Comparison of ENCODE assay signal across 8 cellular contexts in genomic region chr16:5034167-5034523, GRCh38. TPM values are rescaled to one million over a fixed set of nuclear protein-coding genes. Genes with fewer than 3 reads are reported as not detected.
DNase-seq lines count a peak whose midpoint lies in the region; ATAC-seq, FAIRE-seq and TF ChIP-seq lines count a peak whose summit lies in the region.

No MANE protein-coding gene starts in this region.

- TF ChIP-seq CTCF in AG04450 (IDR thresholded peaks at IDR 0.05; ENCODE audit: low read depth, low read length): no peak
- TF ChIP-seq CTCF in colonic mucosa (IDR thresholded peaks at IDR 0.05): no peak
- TF ChIP-seq CTCF in natural killer cell (IDR thresholded peaks at IDR 0.05): no peak
- no peak for TF ChIP-seq CTCF in D721Med (IDR thresholded peaks at IDR 0.05; ENCODE audit: insufficient read depth, missing control alignments)
- TF ChIP-seq CTCF in GM20000 (IDR thresholded peaks at IDR 0.05; ENCODE audit: extremely low read depth, missing control alignments): no peak

- H3K27me3 ChIP-seq in AG04450 (ENCODE audit: control insufficient read depth, insufficient read depth, low read length) (no peaks in the 10 kb centered on the region), colonic mucosa (no peaks in the 10 kb centered on the region)

- no peak for FAIRE-seq in D721Med (lab: Jason Lieb, UNC)

- H3K9me3 Mint-ChIP-seq in natural killer cell: no peaks in the 10 kb centered on the region

- POLR2A ChIA-PET in AG04450 (lab: Yijun Ruan, JAX): interaction anchor here (0.7 to 1.4 kb wide), 6 partner anchors 14 to 300 kb away, joined by 3 to 6 read pairs (median 4); partner anchors contain the start of genes ALG1, ANKS3, DNAAF8 and SEC14L5

- H3K9ac ChIP-seq in colonic mucosa (ENCODE audit: low read depth in 2 of 2, low read length in 2 of 2): peak overlapping the region in 1 of 2 donors; percentile 76

- no peaks in the 10 kb centered on the region for H3K36me3 Mint-ChIP-seq in natural killer cell

- H3K27ac Mint-ChIP-seq in natural killer cell: peak overlapping the region; percentile 80 to 88

- H3K4me1 ChIP-seq in colonic mucosa: peaks cover 7% of the 10 kb centered on the region

- DNase-seq in AG04450 (ENCODE audit: low read depth, low spot score): no peak
- no peak for DNase-seq in colonic mucosa
- DNase-seq in natural killer cell: no peak
- DNase-seq in D721Med (ENCODE audit: insufficient read length, low spot score): no peak
- no peak for DNase-seq in NCI-H510A treated with DMSO at 0.1 percent for 48 hours (lab: John Stamatoyannopoulos, UW)
- DNase-seq in NCI-H1694 (lab: John Stamatoyannopoulos, UW): no peak
- no peak for DNase-seq in GM20000 (ENCODE audit: low spot score)

- H3K4me3 ChIP-seq in AG04450 (ENCODE audit: low read depth, low read length): peak overlapping the region; percentile 80
- H3K4me3 ChIP-seq in colonic mucosa: peak overlapping the region; percentile 100

- intact Hi-C loops in colonic mucosa (cut with DNase I): no loop called here
- intact Hi-C loops in natural killer cell (cut with micrococcal nuclease): loop anchor here (10.0 kb wide), 1 partner anchor 61 kb away; the partner anchor contains the start of gene EEF2KMT

- H3K4me1 Mint-ChIP-seq in natural killer cell: peaks cover 14 to 20% of the 10 kb centered on the region in 2 donors

- no peaks in the 10 kb centered on the region for H3K9me3 ChIP-seq in AG04450 (ENCODE audit: control insufficient read depth, insufficient read depth, low read length)
- H3K9me3 ChIP-seq in KOPT-K1 (ENCODE audit: insufficient read depth, low read length, poor library complexity, severe bottlenecking): no peaks in the 10 kb centered on the region
- no peaks in the 10 kb centered on the region for H3K9me3 ChIP-seq in colonic mucosa

- no peaks in the 10 kb centered on the region for H3K27me3 Mint-ChIP-seq in natural killer cell (ENCODE audit: low read depth in 2 of 2)

- no peak overlapping the region for H3K27ac ChIP-seq in AG04450 (ENCODE audit: low read depth, low read length)
- H3K27ac ChIP-seq in KOPT-K1 (ENCODE audit: low read depth, low read length, poor library complexity, severe bottlenecking): peak overlapping the region; percentile 28
- peak overlapping the region; percentile 73 for H3K27ac ChIP-seq in colonic mucosa

- no peak for ATAC-seq in natural killer cell

- peak overlapping the region; percentile 92 for H3K4me3 Mint-ChIP-seq in natural killer cell

- CTCF ChIA-PET in AG04450 (lab: Charles Lee): interaction anchor here (0.6 kb wide), 2 partner anchors 9 to 181 kb away, joined by 3 to 4 read pairs; no protein-coding TSS in a partner anchor

- H3K36me3 ChIP-seq in KOPT-K1 (ENCODE audit: insufficient read depth, low read length): no peaks in the 10 kb centered on the region
- H3K36me3 ChIP-seq in colonic mucosa: no peaks in the 10 kb centered on the region

RNA-seq across cellular contexts. Expression of gene NAGPA, which starts 0.4 kb away (rescaled TPM):
- polyA plus RNA-seq in AG04450 (2011; rRNA removed): 7.9 and 8.9 TPM in 2 replicates
- 5.7 and 8.4 TPM in 2 replicates for polyA minus RNA-seq in AG04450 (2011; rRNA and poly(A)+ RNA removed)
- total RNA-seq in colonic mucosa (10 to 100 TPM; 18.6 to 20.6 TPM), natural killer cell (10 to 100 TPM; 14.7 to 27.8 (median 23.0) TPM)

RNA-seq across cellular contexts. Expression of gene C16orf89, which starts 31.6 kb away (rescaled TPM):
- 1.2 and 1.3 TPM in 2 replicates for polyA plus RNA-seq in AG04450 (2011; rRNA removed)
- not detected in 2 replicates for polyA minus RNA-seq in AG04450 (2011; rRNA and poly(A)+ RNA removed)
- 1 to 10 TPM; 1.6 to 3.6 TPM for total RNA-seq in colonic mucosa
- not detected for total RNA-seq in natural killer cell

RNA-seq across cellular contexts. Expression of gene ALG1, which starts 37.5 kb away (rescaled TPM):
- 35.4 and 39.3 TPM in 2 replicates for polyA plus RNA-seq in AG04450 (2011; rRNA removed)
- 46.1 and 60.9 TPM in 2 replicates for polyA minus RNA-seq in AG04450 (2011; rRNA and poly(A)+ RNA removed)
- 10 to 100 TPM; 27.7 to 51.3 TPM for total RNA-seq in colonic mucosa
- 10 to 100 TPM; 13.4 to 20.0 (median 17.4) TPM for total RNA-seq in natural killer cell
